20 cellular contexts compared by ENCODE assay signal in genomic region chr17:1384881-1385280, GRCh38. TPM values are rescaled to one million over a fixed set of nuclear protein-coding genes. Genes with fewer than 3 reads are reported as not detected.
DNase-seq lines count a peak whose midpoint lies in the region; ATAC-seq and TF ChIP-seq lines count a peak whose summit lies in the region.
"Had no signal": no experiment of that assay in that cellular context is flagged by ENCODE, and none has a peak within 500 bp of the region (broad histone marks: within the 10 kb centered on the region; RNA-seq: fewer than 3 reads in every experiment).

No MANE protein-coding gene starts in this region.

- TF ChIP-seq CTCF in natural killer cell (IDR thresholded peaks at IDR 0.05) (no peak), choroid plexus epithelial cell (conservative IDR thresholded peaks at IDR 0.05; ENCODE audit: low read depth, low read length) (no peak), type B pancreatic cell (conservative IDR thresholded peaks at IDR 0.05) (no peak), breast epithelium (IDR thresholded peaks at IDR 0.05) (no peak)

- H3K27ac ChIP-seq in breast epithelium = no peak overlapping the region
- H3K27ac ChIP-seq: PC-9, SJSA1 had no signal

- intact Hi-C loops in natural killer cell (cut with micrococcal nuclease) (no loop called here), breast epithelium (cut with DNase I; ENCODE audit: low total_unique reads) (no loop called here)

- H3K36me3 ChIP-seq in breast epithelium = no peaks in the 10 kb centered on the region
- H3K36me3 ChIP-seq: MG63, neutrophil had no signal

- H3K4me1 Mint-ChIP-seq in natural killer cell (peaks cover 44 to 56% of the 10 kb centered on the region in 2 donors), immature natural killer cell (peaks cover 64 to 65% of the 10 kb centered on the region in 2 donors), type B pancreatic cell (ENCODE audit: unreplicated experiment) (peaks cover 30% of the 10 kb centered on the region)
- peaks cover 38 to 42% of the 10 kb centered on the region in 2 donors for H3K4me1 Mint-ChIP-seq in natural killer cell treated with Interleukin-12 subunit alpha and Interleukin-12 subunit beta and Interleukin-15 and Interleukin-18, amount 100 ng/mL, for 72 hours (ENCODE audit: low read depth in 2 of 2)

- no peak for DNase-seq in natural killer cell
- no peak for DNase-seq in natural killer cell treated with Interleukin-12 subunit alpha and Interleukin-12 subunit beta and Interleukin-15 and Interleukin-18, amount 100 ng/mL, for 72 hours (ENCODE audit: low spot score)
- peak; percentile 32 for DNase-seq in choroid plexus epithelial cell (ENCODE audit: low read depth)
- no peak for DNase-seq in immature natural killer cell
- no peak for DNase-seq in type B pancreatic cell (ENCODE audit: extremely low spot score, unreplicated experiment)
- DNase-seq in activated effector memory CD4-positive, alpha-beta T cell treated with anti-CD3 and anti-CD28 coated beads, Interleukin-2, amount 50 U/mL, for 16 hours = no peak
- no peak for DNase-seq in AML-193 (lab: John Stamatoyannopoulos, UW)
- DNase-seq in breast epithelium (ENCODE audit: low spot score in 2 of 2) = no peak
- DNase-seq: dermis blood vessel endothelial cell, DMS53, left colon, MG63, NCI-H1694 treated with DMSO at 0.1 percent for 48 hours, NCI-H226, PC-9 had no signal

- H3K36me3 Mint-ChIP-seq in natural killer cell (no peaks in the 10 kb centered on the region), immature natural killer cell (no peaks in the 10 kb centered on the region), type B pancreatic cell (peaks cover 5% of the 10 kb centered on the region)
- peaks cover 5% of the 10 kb centered on the region for H3K36me3 Mint-ChIP-seq in natural killer cell treated with Interleukin-12 subunit alpha and Interleukin-12 subunit beta and Interleukin-15 and Interleukin-18, amount 100 ng/mL, for 72 hours

- H3K27me3 ChIP-seq in breast epithelium = no peaks in the 10 kb centered on the region
- H3K27me3 ChIP-seq: MG63, neutrophil, SJSA1 had no signal

- peak overlapping the region; percentile 41 to 60 for H3K27ac Mint-ChIP-seq in natural killer cell
- no peak overlapping the region for H3K27ac Mint-ChIP-seq in natural killer cell treated with Interleukin-12 subunit alpha and Interleukin-12 subunit beta and Interleukin-15 and Interleukin-18, amount 100 ng/mL, for 72 hours
- H3K27ac Mint-ChIP-seq in immature natural killer cell = peak overlapping the region in 4 of 6 donors; percentile 2 to 66 (median 42)
- H3K27ac Mint-ChIP-seq in type B pancreatic cell = peak overlapping the region; percentile 46
- H3K27ac Mint-ChIP-seq: stimulated activated effector memory CD8-positive, alpha-beta T cell treated with anti-CD3 and anti-CD28 coated beads, Interleukin-12 subunit alpha, Interleukin-12 subunit beta, amount 100 ng/mL, for 72 hours had no signal

- H3K9me3 ChIP-seq in breast epithelium = no peaks in the 10 kb centered on the region
- H3K9me3 ChIP-seq: MG63, neutrophil, SJSA1 had no signal

- no peak for TF ChIP-seq POLR2A in breast epithelium (IDR thresholded peaks at IDR 0.05)

- peaks cover 0 to 14% of the 10 kb centered on the region in 2 donors for H3K4me1 ChIP-seq in breast epithelium

- no peaks in the 10 kb centered on the region for H3K27me3 Mint-ChIP-seq in natural killer cell (ENCODE audit: low read depth in 2 of 2)
- no peaks in the 10 kb centered on the region for H3K27me3 Mint-ChIP-seq in natural killer cell treated with Interleukin-12 subunit alpha and Interleukin-12 subunit beta and Interleukin-15 and Interleukin-18, amount 100 ng/mL, for 72 hours
- peaks cover 0 to 2% (median 0%) of the 10 kb centered on the region in 3 donors for H3K27me3 Mint-ChIP-seq in immature natural killer cell (ENCODE audit: low read depth in 3 of 3)
- no peaks in the 10 kb centered on the region for H3K27me3 Mint-ChIP-seq in type B pancreatic cell

- H3K9me3 Mint-ChIP-seq in natural killer cell = no peaks in the 10 kb centered on the region
- no peaks in the 10 kb centered on the region for H3K9me3 Mint-ChIP-seq in natural killer cell treated with Interleukin-12 subunit alpha and Interleukin-12 subunit beta and Interleukin-15 and Interleukin-18, amount 100 ng/mL, for 72 hours
- no peaks in the 10 kb centered on the region for H3K9me3 Mint-ChIP-seq in immature natural killer cell
- H3K9me3 Mint-ChIP-seq in type B pancreatic cell = no peaks in the 10 kb centered on the region
- H3K9me3 Mint-ChIP-seq: stimulated activated effector memory CD8-positive, alpha-beta T cell treated with anti-CD3 and anti-CD28 coated beads, Interleukin-12 subunit alpha, Interleukin-12 subunit beta, amount 100 ng/mL, for 72 hours had no signal

- H3K4me3 Mint-ChIP-seq in natural killer cell (peak overlapping the region; percentile 31), immature natural killer cell (peak overlapping the region in 3 of 5 donors; percentile 13 to 49 (median 27)), type B pancreatic cell (no peak overlapping the region)
- H3K4me3 Mint-ChIP-seq in natural killer cell treated with Interleukin-12 subunit alpha and Interleukin-12 subunit beta and Interleukin-15 and Interleukin-18, amount 100 ng/mL, for 72 hours = no peak overlapping the region
- H3K4me3 Mint-ChIP-seq: stimulated activated effector memory CD8-positive, alpha-beta T cell treated with anti-CD3 and anti-CD28 coated beads, Interleukin-12 subunit alpha, Interleukin-12 subunit beta, amount 100 ng/mL, for 72 hours had no signal

- no peak overlapping the region for H3K4me3 ChIP-seq in choroid plexus epithelial cell (ENCODE audit: low read depth, low read length)
- H3K4me3 ChIP-seq in breast epithelium = no peak overlapping the region
- H3K4me3 ChIP-seq: MG63, PC-9, SJSA1 had no signal

- no peak for ATAC-seq in natural killer cell
- no peak for ATAC-seq in natural killer cell treated with Interleukin-12 subunit alpha and Interleukin-12 subunit beta and Interleukin-15 and Interleukin-18, amount 100 ng/mL, for 72 hours
- ATAC-seq: activated CD4-positive, CD25-positive, alpha-beta regulatory T cell treated with anti-CD3 and anti-CD28 coated beads, Interleukin-2, amount 50 U/mL, for 24 hours; HCT116; left colon; stimulated activated effector memory CD8-positive, alpha-beta T cell treated with anti-CD3 and anti-CD28 coated beads, Interleukin-12 subunit alpha, Interleukin-12 subunit beta, amount 100 ng/mL, for 72 hours had no signal

RNA-seq across cellular contexts. Expression of gene YWHAE, which starts 15.1 kb away (rescaled TPM):
- total RNA-seq in natural killer cell (100 to 1,000 TPM; 116 to 134 (median 132) TPM), type B pancreatic cell (ENCODE audit: low replicate concordance) (674 and 773 TPM in 2 replicates), breast epithelium (100 to 1,000 TPM; 481 to 610 (median 518) TPM)
- 100 to 1,000 TPM; 365 to 407 TPM for total RNA-seq in natural killer cell treated with Interleukin-12 subunit alpha and Interleukin-12 subunit beta and Interleukin-15 and Interleukin-18, amount 100 ng/mL, for 72 hours
- 10 to 100 TPM; 45.9 to 53.5 (median 48.4) TPM for polyA plus RNA-seq in immature natural killer cell

Comparison
In these comparisons a context has a peak if more than half of its experiments do, and no peak if none do; other contexts are left out.
1. H3K27ac Mint-ChIP-seq: peak in natural killer cell (2 of 2), immature natural killer cell (4 of 6) and type B pancreatic cell (single experiment); none in natural killer cell treated with Interleukin-12 subunit alpha and Interleukin-12 subunit beta and Interleukin-15 and Interleukin-18, amount 100 ng/mL, for 72 hours (0 of 2).
2. H3K4me3 Mint-ChIP-seq: peak in natural killer cell (single experiment) and immature natural killer cell (3 of 5); none in natural killer cell treated with Interleukin-12 subunit alpha and Interleukin-12 subunit beta and Interleukin-15 and Interleukin-18, amount 100 ng/mL, for 72 hours (single experiment) and type B pancreatic cell (single experiment).